In the genomic region with DNA sequence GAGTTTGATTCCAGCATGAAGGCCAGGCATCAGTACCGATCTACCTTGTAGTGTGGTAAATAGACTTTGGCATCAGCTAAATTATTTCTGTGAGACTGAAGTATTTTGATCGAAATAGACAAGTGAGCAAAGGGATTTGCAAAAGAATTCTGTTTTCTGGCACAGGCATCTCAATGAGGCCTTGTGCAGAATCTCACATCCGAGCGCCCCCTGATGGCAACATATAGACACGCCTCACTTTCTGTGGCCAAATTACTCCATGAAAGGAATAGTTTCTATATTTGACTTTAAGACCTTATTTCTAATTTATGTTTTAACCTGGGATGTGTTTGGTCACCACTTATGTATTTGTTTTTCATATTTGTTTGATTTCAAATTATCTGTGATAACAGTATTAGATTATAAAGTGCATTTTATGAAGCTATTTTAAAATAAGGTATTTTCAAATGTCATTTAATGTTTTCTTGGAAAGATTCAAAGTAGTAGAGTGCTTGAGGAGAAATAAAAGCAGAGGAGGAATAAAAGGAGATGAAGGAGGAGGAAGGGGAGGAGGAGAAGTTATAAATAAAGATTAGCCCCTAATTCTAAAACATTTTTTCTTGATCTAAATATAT, we compare ENCODE assay signal across 8 cellular contexts.
DNase-seq lines count a peak whose midpoint lies in the region; ATAC-seq and TF ChIP-seq lines count a peak whose summit lies in the region.

No MANE protein-coding gene starts in this region.

- no peaks in the 10 kb centered on the region for H3K9me3 ChIP-seq in mammary epithelial cell (replicated peaks; ENCODE audit: insufficient read depth, low read length)

- no peak overlapping the region for H3K9ac ChIP-seq in mammary epithelial cell (ENCODE audit: insufficient read depth, low read length)

- DNase-seq in EH (ENCODE audit: low read depth) (peak; percentile 56), NCI-H1694 treated with DMSO at 0.1 percent for 48 hours (lab: John Stamatoyannopoulos, UW) (peak; percentile 76), mammary epithelial cell (peak; percentile 11), mucosa of gallbladder (ENCODE audit: low spot score) (peak; percentile 16), SKM-1 (lab: John Stamatoyannopoulos, UW; ENCODE audit: unreplicated experiment) (no peak)
- DNase-seq in NK-92 treated with Interleukin-12 subunit alpha and Interleukin-12 subunit beta, amount 100 ng/mL, for 24 hours (lab: John Stamatoyannopoulos, UW): no peak

- in situ Hi-C loops in mammary epithelial cell (cut with MboI; ENCODE audit: low sequenced_read_pairs in 2 of 2): no loop called here

- no peaks in the 10 kb centered on the region for H3K4me1 ChIP-seq in mammary epithelial cell (ENCODE audit: insufficient read depth, low read length)

- no peak for ATAC-seq in HG03025 (IDR thresholded peaks at IDR 0.05; ENCODE audit: low FRiP score, unreplicated experiment)

- no peak overlapping the region for H3K4me2 ChIP-seq in mammary epithelial cell (ENCODE audit: insufficient read depth, low read depth, low read length)

- intact Hi-C loops in mammary epithelial cell (cut with micrococcal nuclease): loop anchor here (1.0 kb wide), 1 partner anchor 54 kb away; no protein-coding TSS in a partner anchor

- H3K4me3 ChIP-seq in mammary epithelial cell (replicated peaks in 1 of 3; ENCODE audit: insufficient read depth in 1 of 3, low read depth in 2 of 3, low read length in 3 of 3): no peak overlapping the region

- no peaks in the 10 kb centered on the region for H3K79me2 ChIP-seq in mammary epithelial cell (ENCODE audit: insufficient read depth, low read length)

- H3K27me3 ChIP-seq in mammary epithelial cell (ENCODE audit: insufficient read depth, low read length): no peaks in the 10 kb centered on the region

- no peak overlapping the region for H3K27ac ChIP-seq in 22Rv1
- no peak overlapping the region for H3K27ac ChIP-seq in mammary epithelial cell (ENCODE audit: insufficient read depth, low read depth, low read length)

- CTCF ChIA-PET in mammary epithelial cell (lab: Charles Lee; ENCODE audit: low non-redundant PET): no interaction called here

- H3K36me3 ChIP-seq in mammary epithelial cell (ENCODE audit: insufficient read depth, low read length): no peaks in the 10 kb centered on the region

- peak; percentile 88 for TF ChIP-seq CTCF in 22Rv1 (IDR thresholded peaks at IDR 0.05)
- TF ChIP-seq CTCF in mammary epithelial cell (conservative IDR thresholded peaks at IDR 0.05 in 1 of 2, IDR thresholded peaks at IDR 0.05 in 1 of 2; ENCODE audit: extremely low read depth in 1 of 2, insufficient read depth in 1 of 2, low read depth in 1 of 2, low read length in 2 of 2): peak; percentile 63 to 69

- 0% methylated on average over 5 of the region's 5 CpGs for WGBS in mammary epithelial cell (ENCODE audit: low coverage, missing lambda C conversion rate)

- BruUV-seq in mammary epithelial cell (replicated peaks; lab: Mats Ljungman, UMichigan): no TSS peak

- dilution Hi-C loops in mammary epithelial cell (cut with HindIII; ENCODE audit: low sequenced_read_pairs): no loop called here

- no peak overlapping the region for H2AFZ ChIP-seq in mammary epithelial cell (ENCODE audit: low read depth, low read length)

- H4K20me1 ChIP-seq in mammary epithelial cell (ENCODE audit: insufficient read depth, low read length): no peaks in the 10 kb centered on the region

Comparison
In these comparisons a context has a peak if more than half of its experiments do, and no peak if none do; other contexts are left out.
1. DNase-seq: peak in EH (single experiment), NCI-H1694 treated with DMSO at 0.1 percent for 48 hours (single experiment), mammary epithelial cell (single experiment) and mucosa of gallbladder (single experiment); none in SKM-1 (single experiment) and NK-92 treated with Interleukin-12 subunit alpha and Interleukin-12 subunit beta, amount 100 ng/mL, for 24 hours (single experiment).